8 cellular contexts compared by ENCODE assay signal in genomic region chr22:40043793-40044101, GRCh38.
DNase-seq lines count a peak whose midpoint lies in the region; ATAC-seq and FAIRE-seq lines count a peak whose summit lies in the region.

No MANE protein-coding gene starts in this region.

- peak; percentile 9 for FAIRE-seq in islet of Langerhans (lab: Jason Lieb, UNC)

- ATAC-seq in GM21367 (IDR thresholded peaks at IDR 0.05; ENCODE audit: unreplicated experiment), result no peak
- no peak for ATAC-seq in HG02763 (IDR thresholded peaks at IDR 0.05; ENCODE audit: unreplicated experiment)

- DNase-seq in T-helper 1 cell (no peak), NCI-H2029 treated with DMSO at 0.1 percent for 48 hours (lab: John Stamatoyannopoulos, UW) (no peak)

- H3K27ac ChIP-seq in stomach smooth muscle (ENCODE audit: low read length), result peak overlapping the region; percentile 98

- peaks cover 9% of the 10 kb centered on the region for H3K27me3 Mint-ChIP-seq in T-helper 1 cell treated with Interleukin-12 subunit alpha and Interleukin-12 subunit beta and Interleukin-4 antibody, amounts not matched to agents 30 μg/mL and 1 μg/mL, for 36 hours (ENCODE audit: low read depth)
- H3K27me3 Mint-ChIP-seq in activated naive CD8-positive, alpha-beta T cell, result peaks cover 2% of the 10 kb centered on the region

- peaks cover 14% of the 10 kb centered on the region for H3K4me1 Mint-ChIP-seq in T-helper 1 cell treated with Interleukin-12 subunit alpha and Interleukin-12 subunit beta and Interleukin-4 antibody, amounts not matched to agents 30 μg/mL and 1 μg/mL, for 36 hours (ENCODE audit: low read depth)
- H3K4me1 Mint-ChIP-seq in activated naive CD8-positive, alpha-beta T cell (ENCODE audit: low read depth), result peaks cover 27% of the 10 kb centered on the region

- H3K9ac ChIP-seq in stomach smooth muscle (ENCODE audit: low read length in 2 of 2), result peak overlapping the region; percentile 72 to 97

- peak overlapping the region; percentile 100 for H3K27ac Mint-ChIP-seq in T-helper 1 cell treated with Interleukin-12 subunit alpha and Interleukin-12 subunit beta and Interleukin-4 antibody, amounts not matched to agents 30 μg/mL and 1 μg/mL, for 36 hours
- H3K27ac Mint-ChIP-seq in activated naive CD8-positive, alpha-beta T cell, result peak overlapping the region; percentile 99

- peaks cover 27% of the 10 kb centered on the region for H3K4me1 ChIP-seq in stomach smooth muscle (ENCODE audit: control insufficient read depth, insufficient read depth, low read length)

- no peaks in the 10 kb centered on the region for H3K9me3 Mint-ChIP-seq in T-helper 1 cell treated with Interleukin-12 subunit alpha and Interleukin-12 subunit beta and Interleukin-4 antibody, amounts not matched to agents 30 μg/mL and 1 μg/mL, for 36 hours
- H3K9me3 Mint-ChIP-seq in activated naive CD8-positive, alpha-beta T cell (ENCODE audit: low read depth), result no peaks in the 10 kb centered on the region

- peaks cover 2% of the 10 kb centered on the region for H3K36me3 Mint-ChIP-seq in T-helper 1 cell treated with Interleukin-12 subunit alpha and Interleukin-12 subunit beta and Interleukin-4 antibody, amounts not matched to agents 30 μg/mL and 1 μg/mL, for 36 hours (ENCODE audit: low read depth)
- no peaks in the 10 kb centered on the region for H3K36me3 Mint-ChIP-seq in activated naive CD8-positive, alpha-beta T cell

- H3K4me3 Mint-ChIP-seq in T-helper 1 cell treated with Interleukin-12 subunit alpha and Interleukin-12 subunit beta and Interleukin-4 antibody, amounts not matched to agents 30 μg/mL and 1 μg/mL, for 36 hours, result peak overlapping the region; percentile 95
- peak overlapping the region; percentile 95 for H3K4me3 Mint-ChIP-seq in activated naive CD8-positive, alpha-beta T cell

- no peaks in the 10 kb centered on the region for H3K36me3 ChIP-seq in stomach smooth muscle (ENCODE audit: control insufficient read depth in 2 of 2, insufficient read depth in 2 of 2, low read length in 2 of 2)

- no peaks in the 10 kb centered on the region for H3K9me3 ChIP-seq in stomach smooth muscle (ENCODE audit: control insufficient read depth in 2 of 2, low read length in 2 of 2)

- peak overlapping the region; percentile 80 to 96 for H3K4me3 ChIP-seq in stomach smooth muscle (ENCODE audit: low read length in 2 of 2)

- peaks cover 0 to 7% of the 10 kb centered on the region in 2 donors for H3K27me3 ChIP-seq in stomach smooth muscle (ENCODE audit: control insufficient read depth in 1 of 2, insufficient read depth in 2 of 2, low read length in 2 of 2)
